ENCODE assay signal across 30 cellular contexts in the genomic region with DNA sequence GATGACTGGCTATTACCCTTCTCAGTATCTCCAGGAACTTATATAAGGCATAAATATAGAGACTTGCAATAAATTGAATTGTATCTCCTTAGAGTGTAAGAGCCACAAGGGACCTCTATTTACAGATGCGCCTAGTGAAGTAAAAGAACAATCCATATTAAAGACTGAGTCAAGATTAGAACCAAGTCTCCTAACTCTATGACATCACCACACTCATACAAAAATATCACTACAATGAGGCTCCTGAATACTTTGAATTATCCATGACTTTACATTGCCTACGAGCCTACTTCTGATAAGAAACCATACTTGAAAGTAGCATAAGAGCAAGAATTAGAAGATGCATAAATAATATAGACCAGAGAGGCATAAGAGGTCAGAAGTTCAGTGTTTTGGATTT. TPM values are rescaled to one million over a fixed set of nuclear protein-coding genes. Genes with fewer than 3 reads are reported as not detected.
DNase-seq lines count a peak whose midpoint lies in the region; ATAC-seq and TF ChIP-seq lines count a peak whose summit lies in the region.
"Had no signal": no experiment of that assay in that cellular context is flagged by ENCODE, and none has a peak within 500 bp of the region (broad histone marks: within the 10 kb centered on the region; RNA-seq: fewer than 3 reads in every experiment).

No MANE protein-coding gene starts in this region.

- H3K36me3 ChIP-seq in CD4-positive, CD25-positive, alpha-beta regulatory T cell (ENCODE audit: control insufficient read depth, insufficient read depth, low read length) = peaks cover 14% of the 10 kb centered on the region
- H3K36me3 ChIP-seq: sigmoid colon, tibial artery had no signal

- H3K9me3 ChIP-seq in CD4-positive, CD25-positive, alpha-beta regulatory T cell (ENCODE audit: control insufficient read depth in 2 of 2, low read length in 2 of 2) = peaks cover 15 to 16% of the 10 kb centered on the region in 2 experiments
- H3K9me3 ChIP-seq: Caco-2, sigmoid colon, tibial artery had no signal

- ATAC-seq in CD4-positive, CD25-positive, alpha-beta regulatory T cell (ENCODE audit: low read depth in 2 of 2) = no peak
- ATAC-seq in effector memory CD8-positive, alpha-beta T cell (replicated peaks) = no peak
- ATAC-seq in natural killer cell (no peak), GM18861 (IDR thresholded peaks at IDR 0.05; ENCODE audit: unreplicated experiment) (no peak)
- ATAC-seq: activated naive CD4-positive, alpha-beta T cell treated with anti-CD3 and anti-CD28 coated beads, Interleukin-2, amount 50 U/mL, for 72 hours; left colon; psoas muscle; Right ventricle myocardium inferior; SK-N-SH treated with all-trans-retinoic acid at 6 μM for 48 hours had no signal

- peaks cover 9% of the 10 kb centered on the region for H3K36me3 Mint-ChIP-seq in CD4-positive, CD25-positive, alpha-beta regulatory T cell
- no peaks in the 10 kb centered on the region for H3K36me3 Mint-ChIP-seq in effector memory CD8-positive, alpha-beta T cell (ENCODE audit: insufficient read depth)
- no peaks in the 10 kb centered on the region for H3K36me3 Mint-ChIP-seq in natural killer cell

- H3K27me3 ChIP-seq in CD4-positive, CD25-positive, alpha-beta regulatory T cell (ENCODE audit: control insufficient read depth, insufficient read depth, low read length) = no peaks in the 10 kb centered on the region
- H3K27me3 ChIP-seq: MG63, sigmoid colon, tibial artery had no signal

- H3K4me3 ChIP-seq in CD4-positive, CD25-positive, alpha-beta regulatory T cell (ENCODE audit: low read depth, low read length) = no peak overlapping the region
- H3K4me3 ChIP-seq: PC-9, sigmoid colon, tibial artery had no signal

- H3K27me3 Mint-ChIP-seq in CD4-positive, CD25-positive, alpha-beta regulatory T cell = no peaks in the 10 kb centered on the region
- no peaks in the 10 kb centered on the region for H3K27me3 Mint-ChIP-seq in effector memory CD8-positive, alpha-beta T cell
- no peaks in the 10 kb centered on the region for H3K27me3 Mint-ChIP-seq in natural killer cell (ENCODE audit: low read depth in 2 of 2)

- no peak overlapping the region for H3K27ac ChIP-seq in CD4-positive, CD25-positive, alpha-beta regulatory T cell (ENCODE audit: insufficient read depth, low read length, poor library complexity, severe bottlenecking)
- H3K27ac ChIP-seq: PC-9, psoas muscle, tibial artery had no signal

- no peak for DNase-seq in CD4-positive, CD25-positive, alpha-beta regulatory T cell
- peak; percentile 8 for DNase-seq in ELR (ENCODE audit: low read depth)
- no peak for DNase-seq in effector memory CD8-positive, alpha-beta T cell
- no peak for DNase-seq in natural killer cell
- DNase-seq in NOMO-1 treated with dmso at 0.1 percent for 144 hours (lab: John Stamatoyannopoulos, UW; ENCODE audit: unreplicated experiment) = no peak
- DNase-seq in NCI-H1417 treated with DMSO at 0.1 percent for 48 hours (lab: John Stamatoyannopoulos, UW) = no peak
- DNase-seq: activated CD4-positive, alpha-beta T cell treated with anti-CD3 and anti-CD28 coated beads, Interleukin-2, amount 50 U/mL, for 1 hour; activated CD4-positive, CD25-positive, alpha-beta regulatory T cell; activated CD8-positive, alpha-beta memory T cell treated with anti-CD3 and anti-CD28 coated beads, Interleukin-2, amount 50 U/mL, for 4 hours; Caco-2; GDM1; hypothalamus; KG1; left colon; MG63; NCI-H1105 treated with DMSO at 0.1 percent for 48 hours; NCI-H2029 treated with DMSO at 0.1 percent for 48 hours; NCI-H226; NCI-H526 treated with DMSO at 0.1 percent for 48 hours; PC-9; psoas muscle; sigmoid colon; stimulated activated CD4-positive, alpha-beta T cell treated with anti-CD3 and anti-CD28 coated beads, Interleukin-4, amount 100 ng/mL, for 24 hours; tibial artery had no signal

- peak overlapping the region in 2 of 3 donors; percentile 62 to 64 for H3K27ac Mint-ChIP-seq in CD4-positive, CD25-positive, alpha-beta regulatory T cell
- peak overlapping the region; percentile 2 to 80 for H3K27ac Mint-ChIP-seq in effector memory CD8-positive, alpha-beta T cell
- H3K27ac Mint-ChIP-seq in natural killer cell = peak overlapping the region; percentile 52 to 91
- H3K27ac Mint-ChIP-seq: activated naive CD4-positive, alpha-beta T cell treated with anti-CD3 and anti-CD28 coated beads, Interleukin-2, amount 50 U/mL, for 72 hours; activated T-helper 2 cell treated with anti-CD3 and anti-CD28 coated beads, Interferon-gamma antibody, Interleukin-2, Interleukin-4, amounts not matched to agents 10 μg/mL and 5 μg/mL and 100 μg/mL, durations not matched to agents 14 hours and 24 hours and 36 hours; T-helper 1 cell treated with Interleukin-12 subunit alpha and Interleukin-12 subunit beta and Interleukin-4 antibody, amounts not matched to agents 30 μg/mL and 1 μg/mL, for 36 hours had no signal

- H3K4me1 Mint-ChIP-seq in CD4-positive, CD25-positive, alpha-beta regulatory T cell = peaks cover 24 to 48% (median 45%) of the 10 kb centered on the region in 4 donors
- peaks cover 24 to 41% of the 10 kb centered on the region in 2 donors for H3K4me1 Mint-ChIP-seq in effector memory CD8-positive, alpha-beta T cell (ENCODE audit: low read depth in 2 of 2)
- peaks cover 50 to 51% of the 10 kb centered on the region in 2 donors for H3K4me1 Mint-ChIP-seq in natural killer cell

- H3K9me3 Mint-ChIP-seq in CD4-positive, CD25-positive, alpha-beta regulatory T cell = peaks cover 0 to 10% (median 0%) of the 10 kb centered on the region in 7 donors
- H3K9me3 Mint-ChIP-seq in effector memory CD8-positive, alpha-beta T cell = peaks cover 0 to 2% of the 10 kb centered on the region in 2 donors
- H3K9me3 Mint-ChIP-seq in natural killer cell = no peaks in the 10 kb centered on the region

- H3K4me1 ChIP-seq in CD4-positive, CD25-positive, alpha-beta regulatory T cell (ENCODE audit: control insufficient read depth, insufficient read depth, low read length, poor library complexity, severe bottlenecking) = peaks cover 17% of the 10 kb centered on the region
- H3K4me1 ChIP-seq: Caco-2 had no signal

- intact Hi-C loops in natural killer cell (cut with micrococcal nuclease) = no loop called here

- H3K4me3 Mint-ChIP-seq in CD4-positive, CD25-positive, alpha-beta regulatory T cell = no peak overlapping the region
- peak overlapping the region in 1 of 2 donors; percentile 18 for H3K4me3 Mint-ChIP-seq in effector memory CD8-positive, alpha-beta T cell
- H3K4me3 Mint-ChIP-seq in natural killer cell = peak overlapping the region; percentile 14
- H3K4me3 Mint-ChIP-seq: T-helper 1 cell treated with Interleukin-12 subunit alpha and Interleukin-12 subunit beta and Interleukin-4 antibody, amounts not matched to agents 30 μg/mL and 1 μg/mL, for 36 hours had no signal

- TF ChIP-seq CTCF in natural killer cell (IDR thresholded peaks at IDR 0.05) = no peak

RNA-seq across cellular contexts. Expression of gene DPYD, which starts 18.8 kb away (rescaled TPM):
- 87.3 TPM for total RNA-seq in CD4-positive, CD25-positive, alpha-beta regulatory T cell
- polyA plus RNA-seq in CD4-positive, CD25-positive, alpha-beta regulatory T cell = 10 to 100 TPM; 47.6 to 58.3 (median 53.2) TPM
- 10 to 100 TPM; 56.6 to 66.7 (median 56.9) TPM for total RNA-seq in natural killer cell
